In the genomic region with DNA sequence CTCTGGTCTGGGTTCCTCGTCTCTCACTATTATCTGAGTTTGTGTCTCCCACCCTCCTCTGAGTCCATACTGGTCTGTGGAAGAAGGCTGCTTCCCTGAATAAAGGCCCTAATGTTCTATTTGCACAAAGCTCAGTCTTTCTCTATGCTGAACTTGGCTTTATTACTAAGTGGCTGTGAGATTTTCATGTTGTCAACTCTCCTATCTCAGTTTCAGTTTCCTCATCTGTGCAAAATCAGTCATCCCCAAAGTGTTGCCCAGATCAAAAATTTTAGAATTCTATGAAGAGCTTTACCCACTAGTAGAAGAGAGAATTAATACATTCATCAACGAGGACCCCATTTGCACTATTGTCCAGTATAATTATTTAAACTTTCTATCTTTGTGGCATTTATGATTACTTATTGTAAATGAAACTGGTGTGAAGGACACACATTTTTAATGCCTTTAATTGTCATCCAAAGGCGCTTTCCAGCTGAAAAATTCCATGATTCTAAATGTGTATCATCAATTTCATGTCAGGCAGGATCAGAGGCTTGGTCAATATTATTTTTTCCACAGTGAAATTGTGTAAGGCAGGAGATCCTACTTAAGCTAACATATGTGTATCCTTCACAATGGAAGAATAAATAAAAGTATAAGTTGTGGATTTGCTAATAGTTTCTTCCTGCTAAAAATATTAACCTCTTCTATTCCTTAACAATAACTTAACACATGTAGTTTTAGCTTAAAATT, we compare ENCODE assay signal across 11 cellular contexts.
DNase-seq lines count a peak whose midpoint lies in the region; ATAC-seq and TF ChIP-seq lines count a peak whose summit lies in the region.
"Had no signal": no experiment of that assay in that cellular context is flagged by ENCODE, and none has a peak within 500 bp of the region (broad histone marks: within the 10 kb centered on the region; RNA-seq: fewer than 3 reads in every experiment).

No MANE protein-coding gene starts in this region.

- no peaks in the 10 kb centered on the region for H3K36me3 Mint-ChIP-seq in CD4-positive, alpha-beta memory T cell

- H3K4me2 ChIP-seq in OCI-LY7 (ENCODE audit: low read length) (no peak overlapping the region), PC-9 (no peak overlapping the region)

- H3K27ac ChIP-seq in OCI-LY7 (ENCODE audit: low read depth, low read length, poor library complexity, severe bottlenecking) (no peak overlapping the region), PC-9 (no peak overlapping the region), prostate gland (peak overlapping the region in 1 of 2 donors; percentile 45)
- no peak overlapping the region for H3K27ac ChIP-seq in CD4-positive, alpha-beta memory T cell (ENCODE audit: low read depth, low read length)

- CTCF ChIA-PET in OCI-LY7 (lab: Charles Lee; ENCODE audit: unreplicated experiment) (no interaction called here), PC-9 (lab: Charles Lee) (no interaction called here)
- CTCF ChIA-PET in CD4-positive, alpha-beta memory T cell (lab: Charles Lee; ENCODE audit: partially characterized antibody), result interaction anchor here (1.1 to 1.8 kb wide), 2 partner anchors 90 to 1094 kb away, joined by 3 to 4 read pairs; no protein-coding TSS in a partner anchor

- H3K79me2 ChIP-seq in OCI-LY7 (ENCODE audit: insufficient read depth, low read depth, low read length) (no peaks in the 10 kb centered on the region), PC-9 (ENCODE audit: low read depth) (no peaks in the 10 kb centered on the region)

- no peak overlapping the region for H3K4me3 ChIP-seq in OCI-LY7 (ENCODE audit: low read depth, low read length, poor library complexity, severe bottlenecking)
- no peak overlapping the region for H3K4me3 ChIP-seq in PC-9
- no peak overlapping the region for H3K4me3 ChIP-seq in CD4-positive, alpha-beta memory T cell (ENCODE audit: low read length in 2 of 2)
- H3K4me3 ChIP-seq in prostate gland, result no peak overlapping the region

- no peaks in the 10 kb centered on the region for H3K9me3 Mint-ChIP-seq in CD4-positive, alpha-beta memory T cell

- WGBS in prostate gland, result 88% methylated on average over 3 of the region's 3 CpGs

- DNase-seq in OCI-LY7 (ENCODE audit: low spot score), result no peak
- no peak for DNase-seq in NCI-H146 treated with DMSO at 0.1 percent for 48 hours (lab: John Stamatoyannopoulos, UW; ENCODE audit: unreplicated experiment)
- no peak for DNase-seq in PC-9
- DNase-seq in CD4-positive, alpha-beta memory T cell, result no peak
- DNase-seq in prostate gland (ENCODE audit: low spot score), result no peak
- DNase-seq: activated CD4-positive, alpha-beta T cell treated with anti-CD3 and anti-CD28 coated beads, Interleukin-2, amount 50 U/mL, for 1 hour; NCI-H446 had no signal

- H3F3A ChIP-seq in PC-9 (ENCODE audit: insufficient read depth, low read depth), result no peaks in the 10 kb centered on the region

- BruUV-seq in OCI-LY7 (replicated peaks; lab: Mats Ljungman, UMichigan), result no TSS peak
- no TSS peak for BruUV-seq in PC-9 (replicated peaks; lab: Mats Ljungman, UMichigan)

- no peaks in the 10 kb centered on the region for H3K36me3 ChIP-seq in OCI-LY7 (ENCODE audit: insufficient read depth, low read length)
- H3K36me3 ChIP-seq in PC-9 (ENCODE audit: low read depth), result no peaks in the 10 kb centered on the region
- H3K36me3 ChIP-seq in CD4-positive, alpha-beta memory T cell (ENCODE audit: insufficient read depth, low read length), result no peaks in the 10 kb centered on the region
- no peaks in the 10 kb centered on the region for H3K36me3 ChIP-seq in prostate gland

- H2AFZ ChIP-seq in OCI-LY7 (ENCODE audit: low read length), result peak overlapping the region; percentile 61
- no peak overlapping the region for H2AFZ ChIP-seq in PC-9

- no peaks in the 10 kb centered on the region for H3K4me1 Mint-ChIP-seq in CD4-positive, alpha-beta memory T cell

- no peaks in the 10 kb centered on the region for H3K9me3 ChIP-seq in OCI-LY7 (ENCODE audit: low read length)
- no peaks in the 10 kb centered on the region for H3K9me3 ChIP-seq in PC-9 (ENCODE audit: insufficient read depth, low read depth)
- no peaks in the 10 kb centered on the region for H3K9me3 ChIP-seq in CD4-positive, alpha-beta memory T cell (ENCODE audit: control insufficient read depth in 1 of 2, low read length in 2 of 2)
- no peaks in the 10 kb centered on the region for H3K9me3 ChIP-seq in prostate gland

- no peaks in the 10 kb centered on the region for H3K27me3 ChIP-seq in PC-9 (ENCODE audit: insufficient read depth, low read depth)
- no peaks in the 10 kb centered on the region for H3K27me3 ChIP-seq in CD4-positive, alpha-beta memory T cell (ENCODE audit: insufficient read depth, low read length)
- no peaks in the 10 kb centered on the region for H3K27me3 ChIP-seq in prostate gland (replicated peaks; ENCODE audit: insufficient read depth)

- POLR2A ChIA-PET in OCI-LY7 (lab: Charles Lee) (interaction anchor here (0.6 to 4.4 kb wide), 15 partner anchors 9 to 656 kb away, joined by 3 to 29 read pairs (median 3); no protein-coding TSS in a partner anchor), PC-9 (lab: Charles Lee; ENCODE audit: unreplicated experiment) (interaction anchor here (0.7 kb wide), 1 partner anchor 73 kb away, joined by 5 read pairs; no protein-coding TSS in a partner anchor)
- POLR2A ChIA-PET in CD4-positive, alpha-beta memory T cell (lab: Charles Lee; ENCODE audit: partially characterized antibody), result no interaction called here

- H3K27ac Mint-ChIP-seq in CD4-positive, alpha-beta memory T cell, result no peak overlapping the region

- no peak for TF ChIP-seq POLR2A in prostate gland (IDR thresholded peaks at IDR 0.05)

- H3K4me3 Mint-ChIP-seq in CD4-positive, alpha-beta memory T cell, result no peak overlapping the region

- intact Hi-C loops in OCI-LY7 (cut with micrococcal nuclease; ENCODE audit: unreplicated experiment), result no loop called here
- intact Hi-C loops in PC-9 (cut with micrococcal nuclease; ENCODE audit: unreplicated experiment), result no loop called here
- intact Hi-C loops in CD4-positive, alpha-beta memory T cell (cut with micrococcal nuclease), result no loop called here
- intact Hi-C loops in prostate gland (cut with DNase I), result no loop called here

- peaks cover 0 to 1% of the 10 kb centered on the region in 2 donors for H3K27me3 Mint-ChIP-seq in CD4-positive, alpha-beta memory T cell

- H3K9me2 ChIP-seq in OCI-LY7 (ENCODE audit: insufficient read depth, low read length) (no peaks in the 10 kb centered on the region), PC-9 (ENCODE audit: insufficient read depth) (no peaks in the 10 kb centered on the region)

- TF ChIP-seq CTCF in OCI-LY7 (conservative IDR thresholded peaks at IDR 0.05; ENCODE audit: low read length) (no peak), PC-9 (conservative IDR thresholded peaks at IDR 0.05) (no peak), prostate gland (IDR thresholded peaks at IDR 0.05) (no peak)

- peaks cover 6% of the 10 kb centered on the region for H3K4me1 ChIP-seq in OCI-LY7 (ENCODE audit: insufficient read depth, low read length, poor library complexity, severe bottlenecking)
- H3K4me1 ChIP-seq in PC-9 (replicated peaks; ENCODE audit: insufficient read depth), result no peaks in the 10 kb centered on the region
- H3K4me1 ChIP-seq in CD4-positive, alpha-beta memory T cell (ENCODE audit: insufficient read depth, low read length), result no peaks in the 10 kb centered on the region
- H3K4me1 ChIP-seq in prostate gland (replicated peaks), result no peaks in the 10 kb centered on the region

- no peaks in the 10 kb centered on the region for H4K20me1 ChIP-seq in OCI-LY7 (ENCODE audit: insufficient read depth, low read length)
- H4K20me1 ChIP-seq in PC-9 (ENCODE audit: insufficient read depth), result no peaks in the 10 kb centered on the region

- peak; percentile 86 for ATAC-seq in GM18858 (IDR thresholded peaks at IDR 0.05; ENCODE audit: unreplicated experiment)
- peak; percentile 84 for ATAC-seq in GM21367 (IDR thresholded peaks at IDR 0.05; ENCODE audit: unreplicated experiment)
- ATAC-seq in HG02981 (IDR thresholded peaks at IDR 0.05; ENCODE audit: unreplicated experiment), result peak; percentile 89
- ATAC-seq: sciatic nerve had no signal
